20 cellular contexts compared by ENCODE assay signal in genomic region chr7:31100445-31100844, GRCh38. TPM values are rescaled to one million over a fixed set of nuclear protein-coding genes. Genes with fewer than 3 reads are reported as not detected.
DNase-seq lines count a peak whose midpoint lies in the region; ATAC-seq, FAIRE-seq and TF ChIP-seq lines count a peak whose summit lies in the region.
"Had no signal": no experiment of that assay in that cellular context is flagged by ENCODE, and none has a peak within 500 bp of the region (broad histone marks: within the 10 kb centered on the region; RNA-seq: fewer than 3 reads in every experiment).

No MANE protein-coding gene starts in this region.

- 23 to 34% methylated on average over 2 of the region's 2 CpGs for WGBS in GM23248 (ENCODE audit: low coverage in 1 of 2, low lambda C conversion rate in 2 of 2, missing lambda C conversion rate in 2 of 2), 2 experiments

- H3K79me2 ChIP-seq in GM23248 (ENCODE audit: insufficient read depth): no peaks in the 10 kb centered on the region
- no peaks in the 10 kb centered on the region for H3K79me2 ChIP-seq in neural progenitor cell (ENCODE audit: low read depth)

- H3K9me3 Mint-ChIP-seq in endothelial cell (ENCODE audit: unreplicated experiment) (no peaks in the 10 kb centered on the region), neural progenitor cell (no peaks in the 10 kb centered on the region)

- H3K4me3 ChIP-seq in GM23248 (no peak overlapping the region), neural progenitor cell (no peak overlapping the region)
- H3K4me3 ChIP-seq: colonic mucosa, lung, tibial artery had no signal

- H2AFZ ChIP-seq in GM23248 (no peak overlapping the region), neural progenitor cell (replicated peaks) (no peak overlapping the region)

- TF ChIP-seq CTCF in endothelial cell (IDR thresholded peaks at IDR 0.05; ENCODE audit: unreplicated experiment): no peak
- no peak for TF ChIP-seq CTCF in neural progenitor cell (IDR thresholded peaks at IDR 0.05)

- ATAC-seq in GM18858 (IDR thresholded peaks at IDR 0.05; ENCODE audit: unreplicated experiment): no peak
- ATAC-seq: T-helper 17 cell had no signal

- H3K27me3 Mint-ChIP-seq in endothelial cell (ENCODE audit: unreplicated experiment) (peaks cover 16% of the 10 kb centered on the region), neural progenitor cell (ENCODE audit: insufficient read depth, low read depth) (peaks cover 11% of the 10 kb centered on the region)

- H3K27ac Mint-ChIP-seq in endothelial cell (ENCODE audit: unreplicated experiment) (peak overlapping the region; percentile 70), neural progenitor cell (no peak overlapping the region)
- H3K27ac Mint-ChIP-seq: progenitor cell of endocrine pancreas, T-helper 17 cell had no signal

- peaks cover 5% of the 10 kb centered on the region for H3K4me1 Mint-ChIP-seq in endothelial cell (ENCODE audit: unreplicated experiment)
- peaks cover 3% of the 10 kb centered on the region for H3K4me1 Mint-ChIP-seq in neural progenitor cell
- H3K4me1 Mint-ChIP-seq: T-helper 17 cell had no signal

- no peaks in the 10 kb centered on the region for H3K9me2 ChIP-seq in GM23248 (ENCODE audit: insufficient read depth)

- H3F3A ChIP-seq in GM23248 (ENCODE audit: insufficient read depth) (no peaks in the 10 kb centered on the region), neural progenitor cell (ENCODE audit: low read depth) (no peaks in the 10 kb centered on the region)

- H3K9ac ChIP-seq in GM23248 (no peak overlapping the region), neural progenitor cell (no peak overlapping the region)

- H3K9me3 ChIP-seq in GM23248 (ENCODE audit: low read depth): no peaks in the 10 kb centered on the region
- no peaks in the 10 kb centered on the region for H3K9me3 ChIP-seq in neural progenitor cell (ENCODE audit: low read depth)
- H3K9me3 ChIP-seq: colonic mucosa, tibial artery had no signal

- in situ Hi-C loops in GM23248 (cut with MboI): no loop called here

- no peaks in the 10 kb centered on the region for H3K36me3 ChIP-seq in GM23248 (ENCODE audit: low read depth)
- no peaks in the 10 kb centered on the region for H3K36me3 ChIP-seq in neural progenitor cell
- H3K36me3 ChIP-seq: colonic mucosa, tibial artery had no signal

- H3K36me3 Mint-ChIP-seq in endothelial cell (ENCODE audit: low read depth, unreplicated experiment): peaks cover 19% of the 10 kb centered on the region
- H3K36me3 Mint-ChIP-seq in neural progenitor cell: peaks cover 12% of the 10 kb centered on the region

- H3K4me2 ChIP-seq in GM23248 (ENCODE audit: unreplicated experiment): no peak overlapping the region
- H3K4me2 ChIP-seq in neural progenitor cell: no peak overlapping the region

- H3K27ac ChIP-seq in GM23248 (no peak overlapping the region), neural progenitor cell (no peak overlapping the region)
- H3K27ac ChIP-seq: C4-2B, colonic mucosa, tibial artery had no signal

- H4K20me1 ChIP-seq in GM23248 (ENCODE audit: insufficient read depth) (no peaks in the 10 kb centered on the region), neural progenitor cell (ENCODE audit: low read depth) (no peaks in the 10 kb centered on the region)

- FAIRE-seq in RCC 7860 (lab: Jason Lieb, UNC): no peak

- H3K4me3 Mint-ChIP-seq in endothelial cell (ENCODE audit: unreplicated experiment) (no peak overlapping the region), neural progenitor cell (no peak overlapping the region)
- H3K4me3 Mint-ChIP-seq: T-helper 17 cell had no signal

- no peaks in the 10 kb centered on the region for H3K4me1 ChIP-seq in GM23248 (ENCODE audit: insufficient read depth)
- H3K4me1 ChIP-seq in neural progenitor cell: no peaks in the 10 kb centered on the region
- H3K4me1 ChIP-seq: colonic mucosa, tibial artery had no signal

- DNase-seq in GM23248: peak; percentile 62
- peak; percentile 31 for DNase-seq in RCC 7860 (ENCODE audit: low spot score)
- no peak for DNase-seq in endothelial cell (ENCODE audit: low spot score)
- DNase-seq in stromal cell of bone marrow (ENCODE audit: low read depth): peak; percentile 24
- no peak for DNase-seq in neural progenitor cell (ENCODE audit: low spot score)
- no peak for DNase-seq in activated effector memory CD4-positive, alpha-beta T cell treated with Interleukin-2 at 50 U/mL for 16 hours
- DNase-seq: amygdala, colonic mucosa, DMS 273 treated with DMSO at 0.1 percent for 48 hours, glutamatergic neuron, NCI-H1092 treated with DMSO at 0.1 percent for 48 hours, NCI-H2081 treated with DMSO at 0.1 percent for 48 hours, NCI-H510A, SHP77 treated with DMSO at 0.1 percent for 48 hours, T-helper 17 cell had no signal

- no peaks in the 10 kb centered on the region for H3K27me3 ChIP-seq in GM23248 (replicated peaks; ENCODE audit: insufficient read depth)
- peaks cover 4% of the 10 kb centered on the region for H3K27me3 ChIP-seq in neural progenitor cell
- H3K27me3 ChIP-seq: colonic mucosa had no signal

RNA-seq across cellular contexts. Expression of gene ADCYAP1R1, which starts 48.3 kb away (rescaled TPM):
- total RNA-seq in GM23248 (2014; rRNA removed; shearing (Covaris generic)): not detected in 2 replicates
- polyA plus RNA-seq in GM23248 (2016; fragmentation: Nextera tagmentation; extraction: Ambion mirVana): 0.05 TPM in 1 of 2 replicates, not detected in the other
- 39.3 TPM for total RNA-seq in endothelial cell (ENCODE audit: unreplicated experiment)
- 0.39 and 0.56 TPM in 2 replicates for total RNA-seq in neural progenitor cell (ENCODE audit: low replicate concordance)
- total RNA-seq: progenitor cell of endocrine pancreas, T-helper 17 cell had no signal

Comparison
In these comparisons a context has a peak if more than half of its experiments do, and no peak if none do; other contexts are left out.
1. DNase-seq: peak in GM23248 (single experiment), RCC 7860 (single experiment) and stromal cell of bone marrow (single experiment); none in endothelial cell (single experiment), neural progenitor cell (single experiment) and activated effector memory CD4-positive, alpha-beta T cell treated with Interleukin-2 at 50 U/mL for 16 hours (single experiment).
2. RNA of gene ADCYAP1R1, which starts 48.3 kb away (total RNA-seq): 39.3 TPM in endothelial cell (single experiment); 0.39 to 0.56 TPM in neural progenitor cell and not detected in GM23248; every median in the first group is over 10 times any median in the second.